In genomic region chr19:46990998-46991676, GRCh38 we compare ENCODE assay signal across 8 cellular contexts. TPM values are rescaled to one million over a fixed set of nuclear protein-coding genes. Genes with fewer than 3 reads are reported as not detected.
DNase-seq lines count a peak whose midpoint lies in the region; ATAC-seq, FAIRE-seq and TF ChIP-seq lines count a peak whose summit lies in the region.

No MANE protein-coding gene starts in this region.

- H3K4me2 ChIP-seq in neural cell (ENCODE audit: low read length), result no peak overlapping the region

- H3K27me3 Mint-ChIP-seq in CD8-positive, alpha-beta memory T cell, result no peaks in the 10 kb centered on the region

- no peaks in the 10 kb centered on the region for H4K20me1 ChIP-seq in neural cell (ENCODE audit: insufficient read depth)

- no peaks in the 10 kb centered on the region for H3K9me2 ChIP-seq in neural cell (ENCODE audit: insufficient read depth, low read length)

- H3K27ac Mint-ChIP-seq in CD8-positive, alpha-beta memory T cell, result peak overlapping the region in 6 of 8 donors; percentile 1 to 82 (median 67)

- peaks cover 23 to 27% (median 26%) of the 10 kb centered on the region in 3 donors for H3K4me1 Mint-ChIP-seq in CD8-positive, alpha-beta memory T cell

- peak overlapping the region in 3 of 7 donors; percentile 19 to 56 (median 38) for H3K4me3 Mint-ChIP-seq in CD8-positive, alpha-beta memory T cell

- peak; percentile 94 for TF ChIP-seq RAD21 in neural cell (conservative IDR thresholded peaks at IDR 0.05)

- no peak overlapping the region for H3K4me3 ChIP-seq in CD8-positive, alpha-beta memory T cell (ENCODE audit: low read length)
- H3K4me3 ChIP-seq in fibroblast of the aortic adventitia (ENCODE audit: low read depth, low read length) (no peak overlapping the region), neural cell (ENCODE audit: low read length) (peak overlapping the region; percentile 33), stomach smooth muscle (ENCODE audit: low read length in 2 of 2) (no peak overlapping the region)

- no peak for FAIRE-seq in RCC 7860 (lab: Jason Lieb, UNC)

- peak; percentile 30 to 75 (median 46) for DNase-seq in CD8-positive, alpha-beta memory T cell
- DNase-seq in HuH-7.5 (ENCODE audit: low spot score), result peak; percentile 87
- peak; percentile 61 for DNase-seq in RCC 7860 (ENCODE audit: low spot score)
- peak; percentile 26 to 32 for DNase-seq in activated T-helper 1 cell treated with anti-CD3 and anti-CD28 coated beads, Interleukin-2, amount 50 U/mL, for 16 hours (ENCODE audit: low read depth in 1 of 2, low spot score in 1 of 2)
- DNase-seq in fibroblast of the aortic adventitia (ENCODE audit: low read depth), result peak; percentile 94

- H3K9ac ChIP-seq in neural cell (ENCODE audit: low read length), result peak overlapping the region; percentile 58
- no peak overlapping the region for H3K9ac ChIP-seq in stomach smooth muscle (ENCODE audit: low read length in 2 of 2)

- ATAC-seq in GM21390 (IDR thresholded peaks at IDR 0.05; ENCODE audit: unreplicated experiment), result no peak

- H2AFZ ChIP-seq in neural cell (ENCODE audit: low read depth, low read length), result no peak overlapping the region

- H3F3A ChIP-seq in neural cell (ENCODE audit: insufficient read depth, low read length, poor library complexity, severe bottlenecking), result no peaks in the 10 kb centered on the region

- TF ChIP-seq EP300 in neural cell (conservative IDR thresholded peaks at IDR 0.05; ENCODE audit: poor library complexity, severe bottlenecking), result peak; percentile 32

- H3K4me1 ChIP-seq in CD8-positive, alpha-beta memory T cell (ENCODE audit: insufficient read depth, low read length), result peaks cover 9% of the 10 kb centered on the region
- H3K4me1 ChIP-seq in stomach smooth muscle (ENCODE audit: control insufficient read depth, insufficient read depth, low read length), result peaks cover 12% of the 10 kb centered on the region

- CTCF ChIA-PET in CD8-positive, alpha-beta memory T cell (lab: Charles Lee), result interaction anchor here (0.8 to 4.9 kb wide), 24 partner anchors 11 to 233 kb away, joined by 3 to 50 read pairs (median 4); partner anchors contain the start of genes AP2S1, ARHGAP35 and NPAS1

- POLR2A ChIA-PET in CD8-positive, alpha-beta memory T cell (lab: Charles Lee), result interaction anchor here (0.6 kb wide), 1 partner anchor 62 kb away, joined by 3 read pairs; no protein-coding TSS in a partner anchor

- no peaks in the 10 kb centered on the region for H3K9me3 ChIP-seq in CD8-positive, alpha-beta memory T cell (ENCODE audit: low read length)
- H3K9me3 ChIP-seq in neural cell (ENCODE audit: low read length) (no peaks in the 10 kb centered on the region), stomach smooth muscle (ENCODE audit: control insufficient read depth in 2 of 2, low read length in 2 of 2) (no peaks in the 10 kb centered on the region)

- H3K27ac ChIP-seq in CD8-positive, alpha-beta memory T cell (ENCODE audit: low read depth, low read length), result no peak overlapping the region
- peak overlapping the region; percentile 65 for H3K27ac ChIP-seq in neural cell (ENCODE audit: low read length)
- H3K27ac ChIP-seq in stomach smooth muscle (ENCODE audit: low read length), result peak overlapping the region; percentile 18

- peaks cover 0 to 75% (median 4%) of the 10 kb centered on the region in 3 donors for H3K36me3 Mint-ChIP-seq in CD8-positive, alpha-beta memory T cell

- no peaks in the 10 kb centered on the region for H3K9me3 Mint-ChIP-seq in CD8-positive, alpha-beta memory T cell

- peaks cover 21% of the 10 kb centered on the region for H3K36me3 ChIP-seq in CD8-positive, alpha-beta memory T cell (ENCODE audit: insufficient read depth, low read length)
- H3K36me3 ChIP-seq in neural cell (ENCODE audit: insufficient read depth, low read length) (peaks cover 3% of the 10 kb centered on the region), stomach smooth muscle (ENCODE audit: control insufficient read depth in 2 of 2, insufficient read depth in 2 of 2, low read length in 2 of 2) (peaks cover 13 to 29% of the 10 kb centered on the region in 2 donors)

- no peaks in the 10 kb centered on the region for H3K27me3 ChIP-seq in CD8-positive, alpha-beta memory T cell (ENCODE audit: insufficient read depth, low read length, poor library complexity, severe bottlenecking)
- no peaks in the 10 kb centered on the region for H3K27me3 ChIP-seq in neural cell (ENCODE audit: insufficient read depth, low read depth, low read length)
- no peaks in the 10 kb centered on the region for H3K27me3 ChIP-seq in stomach smooth muscle (ENCODE audit: control insufficient read depth in 1 of 2, insufficient read depth in 2 of 2, low read length in 2 of 2)

- H3K79me2 ChIP-seq in neural cell (replicated peaks; ENCODE audit: insufficient read depth, low read length), result peaks cover 3% of the 10 kb centered on the region

- TF ChIP-seq CTCF in fibroblast of the aortic adventitia (IDR thresholded peaks at IDR 0.05; ENCODE audit: insufficient read depth, low read length) (peak; percentile 81), neural cell (IDR thresholded peaks at IDR 0.05; ENCODE audit: poor library complexity, severe bottlenecking) (peak; percentile 97)

TF ChIP-seq in neural cell, 6 proteins besides CTCF, POLR2A, EP300 and RAD21:
- no peak for TF ChIP-seq EZH2 (IDR thresholded peaks at IDR 0.05; ENCODE audit: borderline replicate concordance, insufficient read depth, low read length, poor library complexity, severe bottlenecking)
- peak; percentile 98 for TF ChIP-seq REST (IDR thresholded peaks at IDR 0.05; ENCODE audit: borderline replicate concordance)
- peak; percentile 32 for TF ChIP-seq POLR2AphosphoS5 (IDR thresholded peaks at IDR 0.05)
- peak; percentile 53 for TF ChIP-seq MXI1 (conservative IDR thresholded peaks at IDR 0.05; ENCODE audit: poor library complexity, severe bottlenecking)
- no peak for TF ChIP-seq TAF1 (IDR thresholded peaks at IDR 0.05; ENCODE audit: low read depth)
- TF ChIP-seq SMC3 (conservative IDR thresholded peaks at IDR 0.05; ENCODE audit: poor library complexity), result peak; percentile 94

RNA-seq across cellular contexts. Expression of gene NPAS1, which starts 28.5 kb away (rescaled TPM):
- under 1 TPM; 0.24 to 0.37 TPM for total RNA-seq in CD8-positive, alpha-beta memory T cell
- not detected for polyA plus RNA-seq in CD8-positive, alpha-beta memory T cell
- 0.49 and 2.1 TPM in 2 replicates for total RNA-seq in fibroblast of the aortic adventitia (ENCODE audit: low replicate concordance)
- polyA plus RNA-seq in neural cell, result 0.38 TPM in 1 of 2 replicates, not detected in the other
- polyA minus RNA-seq in neural cell, result not detected in 2 replicates

RNA-seq across cellular contexts. Expression of gene TMEM160, which starts 57.3 kb away (rescaled TPM):
- total RNA-seq in CD8-positive, alpha-beta memory T cell, result 10 to 100 TPM; 52.9 to 57.3 TPM
- 136 TPM for polyA plus RNA-seq in CD8-positive, alpha-beta memory T cell
- 21.0 and 43.1 TPM in 2 replicates for total RNA-seq in fibroblast of the aortic adventitia (ENCODE audit: low replicate concordance)
- polyA plus RNA-seq in neural cell, result 181 and 189 TPM in 2 replicates
- polyA minus RNA-seq in neural cell, result 44.5 and 46.3 TPM in 2 replicates

Comparison
In these comparisons a context has a peak if more than half of its experiments do, and no peak if none do; other contexts are left out.
1. DNase-seq: peak in every context shown above with its lines; median percentile 94 in fibroblast of the aortic adventitia; 87 in HuH-7.5; 61 in RCC 7860; 46 in CD8-positive, alpha-beta memory T cell; 29 in activated T-helper 1 cell treated with anti-CD3 and anti-CD28 coated beads, Interleukin-2, amount 50 U/mL, for 16 hours.